Comparison of ENCODE assay signal across 10 cellular contexts in genomic region chr15:24761704-24762302, GRCh38.
A peak's percentile ranks its signal among the peaks of the same experiment; 100 is the strongest.
DNase-seq lines count a peak whose midpoint lies in the region; ATAC-seq, FAIRE-seq and TF ChIP-seq lines count a peak whose summit lies in the region.
"Had no signal": no experiment of that assay in that cellular context is flagged by ENCODE, and none has a peak within 500 bp of the region (broad histone marks: within the 10 kb centered on the region; RNA-seq: fewer than 3 reads in every experiment).

No MANE protein-coding gene starts in this region.

- H2BK120ac ChIP-seq in mesendoderm (ENCODE audit: low read depth, low read length), result peak overlapping the region; percentile 23

- in situ Hi-C loops in brain microvascular endothelial cell (cut with HindIII; ENCODE audit: low pct_ligation_motif_present, low sequenced_read_pairs), result no loop called here

- no CpG with 5 or more reads among the region's 5 CpGs for WGBS in mesendoderm (ENCODE audit: extremely low coverage, insufficient coverage, low lambda C conversion rate)

- peak; percentile 34 for TF ChIP-seq CTCF in brain microvascular endothelial cell (IDR thresholded peaks at IDR 0.05; ENCODE audit: low read depth, low read length, missing control alignments)

- no peaks in the 10 kb centered on the region for H3K79me2 ChIP-seq in mesendoderm (ENCODE audit: control insufficient read depth, insufficient read depth, low read length)

- H2AK5ac ChIP-seq in mesendoderm (ENCODE audit: low read length), result no peak overlapping the region

- ATAC-seq in HG03442 (IDR thresholded peaks at IDR 0.05; ENCODE audit: unreplicated experiment), result no peak
- ATAC-seq in HG02885 (IDR thresholded peaks at IDR 0.05; ENCODE audit: poor library complexity, unreplicated experiment), result no peak

- H3K27ac ChIP-seq in brain microvascular endothelial cell (no peak overlapping the region), mesendoderm (ENCODE audit: low read depth, low read length) (no peak overlapping the region)
- H3K27ac ChIP-seq: sigmoid colon, suprapubic skin had no signal

- H3K4me3 ChIP-seq in brain microvascular endothelial cell (ENCODE audit: low read depth, low read length) (no peak overlapping the region), mesendoderm (ENCODE audit: low read length) (no peak overlapping the region)
- H3K4me3 ChIP-seq: sigmoid colon, suprapubic skin had no signal

- H2BK5ac ChIP-seq in mesendoderm (ENCODE audit: low read length), result peak overlapping the region; percentile 79

- H3K4me2 ChIP-seq in mesendoderm (ENCODE audit: low read length), result no peak overlapping the region

- H4K8ac ChIP-seq in mesendoderm (ENCODE audit: low read depth, low read length), result no peak overlapping the region

- no peak overlapping the region for H3K4ac ChIP-seq in mesendoderm (ENCODE audit: low read depth, low read length)

- no peak overlapping the region for H4K5ac ChIP-seq in mesendoderm (ENCODE audit: low read length)

- H3K79me1 ChIP-seq in mesendoderm (ENCODE audit: low read length), result no peaks in the 10 kb centered on the region

- H3K27me3 ChIP-seq in brain microvascular endothelial cell (replicated peaks) (no peaks in the 10 kb centered on the region), mesendoderm (ENCODE audit: insufficient read depth, low read length, poor library complexity) (no peaks in the 10 kb centered on the region)
- H3K27me3 ChIP-seq: sigmoid colon, suprapubic skin had no signal

- H3K9ac ChIP-seq in mesendoderm (ENCODE audit: low read length), result no peak overlapping the region

- no peak overlapping the region for H3K56ac ChIP-seq in mesendoderm (ENCODE audit: low read length)

- H3K18ac ChIP-seq in mesendoderm (ENCODE audit: low read length), result no peak overlapping the region

- DNase-seq in COLO829 (ENCODE audit: low spot score), result peak; percentile 0
- peak; percentile 1 for DNase-seq in LHCN-M2 (ENCODE audit: low read depth)
- DNase-seq in brain microvascular endothelial cell, result no peak
- DNase-seq in mesendoderm, result no peak
- no peak for DNase-seq in RCC 7860 (ENCODE audit: low spot score)
- DNase-seq in stimulated activated CD4-positive, alpha-beta T cell treated with anti-CD3 and anti-CD28 coated beads, Interleukin-4, amount 100 ng/mL, for 1 hour, result no peak
- DNase-seq: sigmoid colon had no signal

- H3K23ac ChIP-seq in mesendoderm (ENCODE audit: low read length), result no peak overlapping the region

- H3K4me1 ChIP-seq in mesendoderm (ENCODE audit: control insufficient read depth, low read depth, low read length), result peaks cover 1% of the 10 kb centered on the region
- H3K4me1 ChIP-seq: sigmoid colon, suprapubic skin had no signal

- H3K36me3 ChIP-seq in brain microvascular endothelial cell (replicated peaks) (no peaks in the 10 kb centered on the region), mesendoderm (ENCODE audit: control insufficient read depth, insufficient read depth, low read length) (no peaks in the 10 kb centered on the region)
- H3K36me3 ChIP-seq: sigmoid colon, suprapubic skin had no signal

- FAIRE-seq in RCC 7860 (lab: Jason Lieb, UNC), result no peak

- no peak overlapping the region for H2BK15ac ChIP-seq in mesendoderm (replicated peaks; ENCODE audit: low read depth)

Comparison
In these comparisons a context has a peak if more than half of its experiments do, and no peak if none do; other contexts are left out.
1. DNase-seq: peak in COLO829 (single experiment) and LHCN-M2 (single experiment); none in brain microvascular endothelial cell (single experiment), mesendoderm (single experiment), RCC 7860 (single experiment) and stimulated activated CD4-positive, alpha-beta T cell treated with anti-CD3 and anti-CD28 coated beads, Interleukin-4, amount 100 ng/mL, for 1 hour (single experiment).